Comparison of ENCODE assay signal across 20 cellular contexts in genomic region chr1:183239793-183240625, GRCh38. TPM values are rescaled to one million over a fixed set of nuclear protein-coding genes. Genes with fewer than 3 reads are reported as not detected.
DNase-seq lines count a peak whose midpoint lies in the region; ATAC-seq and TF ChIP-seq lines count a peak whose summit lies in the region.
"Had no signal": no experiment of that assay in that cellular context is flagged by ENCODE, and none has a peak within 500 bp of the region (broad histone marks: within the 10 kb centered on the region; RNA-seq: fewer than 3 reads in every experiment).

No MANE protein-coding gene starts in this region.

- H3K36me3 ChIP-seq in right atrium auricular region: no peaks in the 10 kb centered on the region
- H3K36me3 ChIP-seq in suprapubic skin: peaks cover 10% of the 10 kb centered on the region

- ATAC-seq in stimulated activated naive CD8-positive, alpha-beta T cell treated with anti-CD3 and anti-CD28 coated beads, Interleukin-15, Interleukin-2, amounts not matched to agents 100 U/mL and 50 U/mL, for 24 hours: no peak
- ATAC-seq in HG03342 (IDR thresholded peaks at IDR 0.05; ENCODE audit: unreplicated experiment) (no peak), HG03095 (IDR thresholded peaks at IDR 0.05; ENCODE audit: unreplicated experiment) (no peak)
- ATAC-seq: activated naive CD4-positive, alpha-beta T cell treated with anti-CD3 and anti-CD28 coated beads, Interleukin-2, amount 50 U/mL, for 72 hours; HCT116; HepG2; Panc1 had no signal

- TF ChIP-seq POLR2A in suprapubic skin (IDR thresholded peaks at IDR 0.05): no peak

- no peak overlapping the region for H3K4me3 ChIP-seq in right atrium auricular region
- no peak overlapping the region for H3K4me3 ChIP-seq in suprapubic skin

- DNase-seq in NCI-H446 (lab: John Stamatoyannopoulos, UW) (peak; percentile 86 to 95), cerebellar nuclear complex (lab: John Stamatoyannopoulos, UW) (peak; percentile 88 to 97), right atrium auricular region (ENCODE audit: low spot score) (peak; percentile 73), suprapubic skin (ENCODE audit: low spot score in 2 of 2) (no peak), medulla oblongata (ENCODE audit: extremely low spot score) (no peak)
- no peak for DNase-seq in stimulated activated naive CD8-positive, alpha-beta T cell treated with anti-CD3 and anti-CD28 coated beads, Interleukin-15, Interleukin-2, amounts not matched to agents 100 U/mL and 50 U/mL, for 24 hours
- DNase-seq: activated CD4-positive, alpha-beta T cell treated with anti-CD3 and anti-CD28 coated beads, Interleukin-2, amount 50 U/mL, for 1 hour; effector memory CD4-positive, alpha-beta T cell; foreskin melanocyte; MM.1S; NCI-H2029 treated with DMSO at 0.1 percent for 48 hours; NCI-H69; nephron progenitor cell had no signal

- H3K9me3 ChIP-seq in right atrium auricular region (no peaks in the 10 kb centered on the region), suprapubic skin (no peaks in the 10 kb centered on the region)

- H3K27ac ChIP-seq in right atrium auricular region: peak overlapping the region; percentile 41 to 80
- peak overlapping the region; percentile 87 for H3K27ac ChIP-seq in suprapubic skin

- WGBS in suprapubic skin: 75% methylated on average over 10 of the region's 10 CpGs

- H3K27me3 ChIP-seq in right atrium auricular region (no peaks in the 10 kb centered on the region), suprapubic skin (no peaks in the 10 kb centered on the region)

- H3K4me1 ChIP-seq in right atrium auricular region (peaks cover 0 to 21% of the 10 kb centered on the region in 2 donors), suprapubic skin (peaks cover 26% of the 10 kb centered on the region)

- no peak for TF ChIP-seq CTCF in right atrium auricular region (IDR thresholded peaks at IDR 0.05)
- TF ChIP-seq CTCF in suprapubic skin (IDR thresholded peaks at IDR 0.05): no peak

- TF ChIP-seq EP300 in suprapubic skin (IDR thresholded peaks at IDR 0.05): no peak

RNA-seq across cellular contexts. Expression of gene LAMC2, which starts 53.9 kb away (rescaled TPM):
- total RNA-seq in right atrium auricular region (1 to 10 TPM; 2.6 to 4.9 TPM), suprapubic skin (10 to 100 TPM; 24.2 to 46.5 (median 35.5) TPM)
- total RNA-seq: activated naive CD4-positive, alpha-beta T cell treated with anti-CD3 and anti-CD28 coated beads, Interleukin-2, amount 50 U/mL, for 72 hours; B cell; HepG2 had no signal

Comparison
In these comparisons a context has a peak if more than half of its experiments do, and no peak if none do; other contexts are left out.
1. DNase-seq: peak in NCI-H446 (2 of 2), cerebellar nuclear complex (2 of 2) and right atrium auricular region (single experiment); none in suprapubic skin (0 of 2), medulla oblongata (single experiment) and stimulated activated naive CD8-positive, alpha-beta T cell treated with anti-CD3 and anti-CD28 coated beads, Interleukin-15, Interleukin-2, amounts not matched to agents 100 U/mL and 50 U/mL, for 24 hours (single experiment).
2. RNA of gene LAMC2, which starts 53.9 kb away (total RNA-seq): 24.2 to 46.5 TPM in suprapubic skin; 2.6 to 4.9 TPM in right atrium auricular region; every median in the first group is over 4 times any median in the second.